Comparison of ENCODE assay signal across 8 cellular contexts in genomic region chr12:50924439-50925341, GRCh38. TPM values are rescaled to one million over a fixed set of nuclear protein-coding genes. Genes with fewer than 3 reads are reported as not detected.
DNase-seq lines count a peak whose midpoint lies in the region; ATAC-seq, FAIRE-seq and TF ChIP-seq lines count a peak whose summit lies in the region.

No MANE protein-coding gene starts in this region.

- H2AFZ ChIP-seq in SK-N-SH (ENCODE audit: low read depth) (peak overlapping the region; percentile 96), HepG2 (ENCODE audit: low read length) (peak overlapping the region; percentile 51)

- peak overlapping the region; percentile 71 for H3K27ac ChIP-seq in AG04450 (ENCODE audit: low read depth, low read length)
- peak overlapping the region; percentile 71 to 96; a peak in 3 of 4 replicates for H3K27ac ChIP-seq in SK-N-SH (ENCODE audit: low read depth in 2 of 2, low read length in 1 of 2)
- peak overlapping the region; percentile 59 for H3K27ac ChIP-seq in duodenal mucosa (ENCODE audit: low read depth, low read length)
- peak overlapping the region; percentile 82 for H3K27ac ChIP-seq in HepG2 (ENCODE audit: extremely low read length, insufficient read depth, low read length)

- H3K9me3 ChIP-seq in AG04450 (ENCODE audit: control insufficient read depth, insufficient read depth, low read length) (no peaks in the 10 kb centered on the region), SK-N-SH (no peaks in the 10 kb centered on the region), duodenal mucosa (ENCODE audit: control insufficient read depth in 1 of 2, low read length in 2 of 2) (no peaks in the 10 kb centered on the region), HepG2 (ENCODE audit: low read length) (no peaks in the 10 kb centered on the region)

- TF ChIP-seq EP300 in SK-N-SH (IDR thresholded peaks at IDR 0.05; ENCODE audit: borderline replicate concordance in 1 of 2, low read depth in 1 of 2, low read length in 1 of 2) (peak in 1 of 2 experiments; percentile 40; a peak in 2 of 4 replicates), HepG2 (IDR thresholded peaks at IDR 0.05; ENCODE audit: low read depth in 2 of 2, low read length in 2 of 2) (0 out of 4 replicates have a peak, but pooled peaks of 1 of the 2 experiments have one; percentile 8), HepG2 (CRISPR knock-in tag; IDR thresholded peaks at IDR 0.05; ENCODE audit: borderline replicate concordance) (no peak)

- in situ Hi-C loops in GM13977 (cut with MboI; ENCODE audit: low pct_unique_long_range_greater_than_20kb, low sequenced_read_pairs, unreplicated experiment) = no loop called here
- in situ Hi-C loops in HepG2 (cut with HindIII; ENCODE audit: extremely low pct_ligation_motif_present, low pct_unique_long_range_greater_than_20kb) = no loop called here

- H3K27ac Mint-ChIP-seq in stimulated activated naive B cell treated with anti-CD40 and anti-IgM and Interleukin-4, amounts not matched to agents 10 μg/mL and 1 μg/mL and 100 μg/mL, for 72 hours = peak overlapping the region; percentile 94

- DNase-seq in AG04450 (ENCODE audit: low read depth, low spot score) = peak; percentile 71
- peak; percentile 65 for DNase-seq in GM13977 (ENCODE audit: low spot score)
- DNase-seq in NCI-H1048 (lab: John Stamatoyannopoulos, UW) = peak; percentile 46
- peak; percentile 65 for DNase-seq in SK-N-SH
- DNase-seq in HepG2 (ENCODE audit: low spot score) = peak; percentile 89
- DNase-seq in stimulated activated naive B cell treated with anti-CD40 and anti-IgM and Interleukin-4, amounts not matched to agents 10 μg/mL and 1 μg/mL and 100 μg/mL, for 72 hours = peak; percentile 72

- H3K4me2 ChIP-seq in SK-N-SH (peak overlapping the region; percentile 81), HepG2 (ENCODE audit: low read depth, low read length) (peak overlapping the region; percentile 88)

- no peaks in the 10 kb centered on the region for H4K20me1 ChIP-seq in SK-N-SH (ENCODE audit: insufficient read depth)
- H4K20me1 ChIP-seq in HepG2 (ENCODE audit: insufficient read depth, low read length) = no peaks in the 10 kb centered on the region

- H3K79me2 ChIP-seq in SK-N-SH (ENCODE audit: insufficient read depth) (no peaks in the 10 kb centered on the region), HepG2 (ENCODE audit: insufficient read depth, low read length) (peaks cover 51% of the 10 kb centered on the region)

- peaks cover 3% of the 10 kb centered on the region for H3F3A ChIP-seq in SK-N-SH (replicated peaks; ENCODE audit: insufficient read depth)

- H3K36me3 Mint-ChIP-seq in stimulated activated naive B cell treated with anti-CD40 and anti-IgM and Interleukin-4, amounts not matched to agents 10 μg/mL and 1 μg/mL and 100 μg/mL, for 72 hours = peaks cover 0 to 4% of the 10 kb centered on the region in 2 donors

- TF ChIP-seq POLR2A in HepG2 (IDR thresholded peaks at IDR 0.05; ENCODE audit: insufficient read depth in 1 of 2, low read depth in 2 of 2, low read length in 2 of 2) = peak; percentile 17 to 37; a peak in 2 of 4 replicates

- peak overlapping the region; percentile 67 for H3K4me3 ChIP-seq in AG04450 (ENCODE audit: low read depth, low read length)
- H3K4me3 ChIP-seq in SK-N-SH (ENCODE audit: low read depth in 2 of 2, low read length in 1 of 2) = peak overlapping the region; percentile 59 to 60
- H3K4me3 ChIP-seq in duodenal mucosa (ENCODE audit: low read depth in 1 of 2, low read length in 2 of 2) = peak overlapping the region; percentile 91 to 99
- peak overlapping the region; percentile 70 to 85 (median 85) for H3K4me3 ChIP-seq in HepG2 (replicated peaks in 1 of 3; ENCODE audit: insufficient read depth in 1 of 3, low read depth in 2 of 3, low read length in 3 of 3)

- POLR2A ChIA-PET in AG04450 (lab: Yijun Ruan, JAX) = interaction anchor here (0.7 to 1.4 kb wide), 4 partner anchors 9 to 159 kb away, joined by 3 to 8 read pairs (median 4); partner anchors contain the start of gene CSRNP2
- POLR2A ChIA-PET in SK-N-SH (lab: Yijun Ruan, JAX) = interaction anchor here (0.8 kb wide), 1 partner anchor 161 kb away, joined by 3 read pairs; no protein-coding TSS in a partner anchor
- POLR2A ChIA-PET in HepG2 (lab: Yijun Ruan, JAX) = interaction anchor here (0.7 to 4.2 kb wide), 12 partner anchors 9 to 314 kb away, joined by 3 to 46 read pairs (median 6); partner anchors contain the start of genes ATF1, DAZAP2 and SLC11A2

- H3K9ac ChIP-seq in SK-N-SH = peak overlapping the region; percentile 49; the same call in 1 of the 2 replicates
- peak overlapping the region; percentile 72 to 90 for H3K9ac ChIP-seq in duodenal mucosa (ENCODE audit: low read depth in 1 of 2, low read length in 2 of 2)
- peak overlapping the region; percentile 88 for H3K9ac ChIP-seq in HepG2 (ENCODE audit: insufficient read depth, low read depth, low read length)

- no peaks in the 10 kb centered on the region for H3K9me3 Mint-ChIP-seq in stimulated activated naive B cell treated with anti-CD40 and anti-IgM and Interleukin-4, amounts not matched to agents 10 μg/mL and 1 μg/mL and 100 μg/mL, for 72 hours

- H3K4me1 ChIP-seq in SK-N-SH (ENCODE audit: control insufficient read depth in 1 of 2, insufficient read depth in 2 of 2, low read depth in 1 of 2, low read length in 1 of 2) (peaks cover 11 to 31% of the 10 kb centered on the region in 2 experiments), duodenal mucosa (ENCODE audit: control insufficient read depth in 1 of 2, insufficient read depth in 2 of 2, low read length in 2 of 2) (peaks cover 12 to 38% of the 10 kb centered on the region in 2 donors), HepG2 (ENCODE audit: insufficient read depth, low read length) (peaks cover 48% of the 10 kb centered on the region)

- no peaks in the 10 kb centered on the region for H3K9me2 ChIP-seq in SK-N-SH

- H3K4me1 Mint-ChIP-seq in stimulated activated naive B cell treated with anti-CD40 and anti-IgM and Interleukin-4, amounts not matched to agents 10 μg/mL and 1 μg/mL and 100 μg/mL, for 72 hours = peaks cover 37 to 68% of the 10 kb centered on the region in 2 donors

- H3K36me3 ChIP-seq in SK-N-SH (replicated peaks in 1 of 2; ENCODE audit: control insufficient read depth in 1 of 2, insufficient read depth in 2 of 2, low read length in 1 of 2) (no peaks in the 10 kb centered on the region), duodenal mucosa (ENCODE audit: control insufficient read depth in 1 of 2, insufficient read depth in 2 of 2, low read length in 2 of 2) (peaks cover 0 to 2% of the 10 kb centered on the region in 2 donors), HepG2 (replicated peaks in 1 of 2; ENCODE audit: control insufficient read depth in 1 of 2, insufficient read depth in 2 of 2, low read length in 2 of 2) (no peaks in the 10 kb centered on the region; a peak in 2 of 5 replicates)

- 7% methylated on average over 13 of the region's 13 CpGs for WGBS in SK-N-SH (ENCODE audit: low lambda C conversion rate)
- WGBS in HepG2 (ENCODE audit: low lambda C conversion rate) = 2% methylated on average over 12 of the region's 13 CpGs

- peak overlapping the region; percentile 85 to 91 for H3K4me3 Mint-ChIP-seq in stimulated activated naive B cell treated with anti-CD40 and anti-IgM and Interleukin-4, amounts not matched to agents 10 μg/mL and 1 μg/mL and 100 μg/mL, for 72 hours

- intact Hi-C loops in HepG2 (cut with micrococcal nuclease; ENCODE audit: unreplicated experiment) = loop anchor here (5.0 to 10.0 kb wide), 2 partner anchors 97 to 160 kb away; partner anchors contain the start of gene ATF1

- TF ChIP-seq RAD21 in SK-N-SH (IDR thresholded peaks at IDR 0.05; ENCODE audit: low read length) (no peak), HepG2 (CRISPR knock-in tag; IDR thresholded peaks at IDR 0.05) (no peak)

- BruUV-seq in HepG2 (replicated peaks; lab: Mats Ljungman, UMichigan) = TSS peak; percentile 83

- no peaks in the 10 kb centered on the region for H3K27me3 Mint-ChIP-seq in stimulated activated naive B cell treated with anti-CD40 and anti-IgM and Interleukin-4, amounts not matched to agents 10 μg/mL and 1 μg/mL and 100 μg/mL, for 72 hours

- ATAC-seq in HG02763 (IDR thresholded peaks at IDR 0.05; ENCODE audit: unreplicated experiment) (peak; percentile 84), HepG2 (peak; percentile 87)
- ATAC-seq in stimulated activated naive B cell treated with anti-CD40 and anti-IgM and Interleukin-4, amounts not matched to agents 10 μg/mL and 1 μg/mL and 100 μg/mL, for 72 hours (replicated peaks) = peak; percentile 93

- no peak for TF ChIP-seq CTCF in AG04450 (IDR thresholded peaks at IDR 0.05; ENCODE audit: low read depth, low read length)
- TF ChIP-seq CTCF in GM13977 (IDR thresholded peaks at IDR 0.05; ENCODE audit: extremely low read depth, insufficient read depth, missing control alignments) = no peak
- TF ChIP-seq CTCF in SK-N-SH (IDR thresholded peaks at IDR 0.05) = no peak
- TF ChIP-seq CTCF in HepG2 (CRISPR knock-in tag; IDR thresholded peaks at IDR 0.05) = no peak

- no peaks in the 10 kb centered on the region for H3K27me3 ChIP-seq in AG04450 (ENCODE audit: control insufficient read depth, insufficient read depth, low read length)
- no peaks in the 10 kb centered on the region for H3K27me3 ChIP-seq in SK-N-SH (ENCODE audit: insufficient read depth)
- no peaks in the 10 kb centered on the region for H3K27me3 ChIP-seq in duodenal mucosa (ENCODE audit: control insufficient read depth in 1 of 2, insufficient read depth in 2 of 2, low read length in 2 of 2)
- peaks cover 0 to 3% of the 10 kb centered on the region in 2 experiments; a peak in 1 of 5 replicates for H3K27me3 ChIP-seq in HepG2 (ENCODE audit: control insufficient read depth in 1 of 2, insufficient read depth in 2 of 2, low read length in 2 of 2)

- no peak for FAIRE-seq in HepG2 (lab: Jason Lieb, UNC)

- CTCF ChIA-PET in AG04450 (lab: Charles Lee) = interaction anchor here (0.6 to 3.7 kb wide), 6 partner anchors 10 to 405 kb away, joined by 4 to 17 read pairs (median 6); no protein-coding TSS in a partner anchor
- CTCF ChIA-PET in SK-N-SH (lab: Yijun Ruan, JAX) = interaction anchor here (0.9 to 2.6 kb wide), 4 partner anchors 43 to 160 kb away, joined by 3 to 17 read pairs (median 5); no protein-coding TSS in a partner anchor
- CTCF ChIA-PET in HepG2 (lab: Yijun Ruan, JAX; ENCODE audit: low intra/inter-chr PET ratio, low total read pairs) = no interaction called here

RNA-seq across cellular contexts. Expression of gene HIGD1C, which starts 27.7 kb away (rescaled TPM):
- polyA plus RNA-seq in AG04450 (2011; rRNA removed) = not detected in 2 replicates
- not detected in 2 replicates for polyA minus RNA-seq in AG04450 (2011; rRNA and poly(A)+ RNA removed)
- polyA plus RNA-seq in SK-N-SH (2012; rRNA removed) = not detected in 2 replicates
- not detected in 2 replicates for polyA plus RNA-seq in SK-N-SH (2012; cell fraction: cytosol; rRNA removed)
- polyA plus RNA-seq in SK-N-SH (2012; cell fraction: nucleus; rRNA removed) = not detected in 2 replicates
- total RNA-seq in HepG2 (2016; rRNA removed; fragmentation: Illumina TruSeq; extraction: Trizol) = not detected in 2 replicates
- not detected in 2 replicates for total RNA-seq in HepG2 (2016; cell fraction: cytosol; rRNA removed; fragmentation: Illumina TruSeq; extraction: Trizol; ENCODE audit: low read depth)
- not detected in 2 replicates for total RNA-seq in HepG2 (2016; cell fraction: insoluble cytoplasmic fraction; rRNA removed; fragmentation: Illumina TruSeq; extraction: Trizol)
- total RNA-seq in HepG2 (2016; cell fraction: membrane; rRNA removed; fragmentation: Illumina TruSeq; extraction: Trizol) = not detected in 2 replicates
- not detected in 2 replicates for total RNA-seq in HepG2 (2016; cell fraction: nucleus; rRNA removed; fragmentation: Illumina TruSeq; extraction: Trizol)
- not detected in 2 replicates for polyA plus RNA-seq in HepG2 (2011; rRNA removed)
- polyA plus RNA-seq in HepG2 (2011; cell fraction: cytosol; rRNA removed) = not detected in 2 replicates
- polyA plus RNA-seq in HepG2 (2011; cell fraction: nucleus; rRNA removed) = not detected in 2 replicates
- polyA plus RNA-seq in HepG2 (2012) = not detected in 2 replicates
- polyA plus RNA-seq in HepG2 (2016; cell fraction: cytosol; fragmentation: Illumina TruSeq; extraction: Trizol; ENCODE audit: low read depth) = not detected in 2 replicates
- polyA plus RNA-seq in HepG2 (2016; cell fraction: insoluble cytoplasmic fraction; fragmentation: Illumina TruSeq; extraction: Trizol; ENCODE audit: low read depth) = not detected in 2 replicates
- not detected in 2 replicates for polyA plus RNA-seq in HepG2 (2016; cell fraction: membrane; fragmentation: Illumina TruSeq; extraction: Trizol; ENCODE audit: low read depth)
- polyA plus RNA-seq in HepG2 (2016; cell fraction: nucleus; fragmentation: Illumina TruSeq; extraction: Trizol; ENCODE audit: insufficient read depth, low read depth) = not detected in 2 replicates
- not detected in 2 replicates for polyA minus RNA-seq in HepG2 (2011; rRNA and poly(A)+ RNA removed; ENCODE audit: low replicate concordance)
- not detected in 2 replicates for polyA minus RNA-seq in HepG2 (2011; cell fraction: cytosol; rRNA and poly(A)+ RNA removed)
- not detected in 2 replicates for polyA minus RNA-seq in HepG2 (2011; cell fraction: nucleus; rRNA and poly(A)+ RNA removed)

Comparison
In these comparisons a context has a peak if more than half of its experiments do, and no peak if none do; other contexts are left out.
1. Peak in every context shown above with its lines: DNase-seq, ATAC-seq, H3K4me3 ChIP-seq and H3K27ac ChIP-seq.